Comparison of ENCODE assay signal across 8 cellular contexts in genomic region chr16:3045758-3046505, GRCh38. TPM values are rescaled to one million over a fixed set of nuclear protein-coding genes. Genes with fewer than 3 reads are reported as not detected.
DNase-seq lines count a peak whose midpoint lies in the region; ATAC-seq and TF ChIP-seq lines count a peak whose summit lies in the region.

No MANE protein-coding gene starts in this region.

- peaks cover 14% of the 10 kb centered on the region for H3K4me1 Mint-ChIP-seq in activated CD4-positive, alpha-beta T cell treated with anti-CD3 and anti-CD28 coated beads for 36 hours
- peaks cover 29% of the 10 kb centered on the region for H3K4me1 Mint-ChIP-seq in T-helper 2 cell treated with Interferon-gamma antibody and Interleukin-4, amounts not matched to agents 5 μg/mL and 100 μg/mL, for 36 hours (ENCODE audit: low read depth)

- H3K9me3 Mint-ChIP-seq in activated CD4-positive, alpha-beta T cell treated with anti-CD3 and anti-CD28 coated beads for 36 hours (ENCODE audit: low read depth): no peaks in the 10 kb centered on the region
- no peaks in the 10 kb centered on the region for H3K9me3 Mint-ChIP-seq in T-helper 2 cell treated with Interferon-gamma antibody and Interleukin-4, amounts not matched to agents 5 μg/mL and 100 μg/mL, for 36 hours

- peak overlapping the region; percentile 63 for H3K4me3 Mint-ChIP-seq in activated CD4-positive, alpha-beta T cell treated with anti-CD3 and anti-CD28 coated beads for 36 hours
- H3K4me3 Mint-ChIP-seq in T-helper 2 cell treated with Interferon-gamma antibody and Interleukin-4, amounts not matched to agents 5 μg/mL and 100 μg/mL, for 36 hours: peak overlapping the region; percentile 89

- ATAC-seq in activated CD4-positive, alpha-beta T cell treated with anti-CD3 and anti-CD28 coated beads for 36 hours: peak; percentile 19
- peak; percentile 34 to 50 (median 37) for ATAC-seq in psoas muscle
- no peak for ATAC-seq in GM18519 (IDR thresholded peaks at IDR 0.05; ENCODE audit: low FRiP score, unreplicated experiment)
- no peak for ATAC-seq in GM19452 (IDR thresholded peaks at IDR 0.05; ENCODE audit: unreplicated experiment)

- H3K27ac ChIP-seq in psoas muscle: no peak overlapping the region

- H3K36me3 Mint-ChIP-seq in activated CD4-positive, alpha-beta T cell treated with anti-CD3 and anti-CD28 coated beads for 36 hours (ENCODE audit: low read depth): no peaks in the 10 kb centered on the region
- peaks cover 22% of the 10 kb centered on the region for H3K36me3 Mint-ChIP-seq in T-helper 2 cell treated with Interferon-gamma antibody and Interleukin-4, amounts not matched to agents 5 μg/mL and 100 μg/mL, for 36 hours (ENCODE audit: low read depth)

- DNase-seq in activated CD4-positive, alpha-beta T cell treated with anti-CD3 and anti-CD28 coated beads for 36 hours: no peak
- no peak for DNase-seq in activated CD4-positive, alpha-beta T cell treated with anti-CD3 and anti-CD28 coated beads for 1 hour
- DNase-seq in T-helper 2 cell treated with Interferon-gamma antibody and Interleukin-4, amounts not matched to agents 5 μg/mL and 100 μg/mL, for 36 hours (ENCODE audit: low spot score): no peak
- peak; percentile 74 for DNase-seq in germinal center (ENCODE audit: low spot score)
- DNase-seq in psoas muscle: no peak
- DNase-seq in NCI-H524 treated with DMSO at 0.1 percent for 48 hours (lab: John Stamatoyannopoulos, UW): no peak

- H3K9me3 ChIP-seq in psoas muscle: no peaks in the 10 kb centered on the region

- POLR2A ChIA-PET in activated CD4-positive, alpha-beta T cell treated with anti-CD3 and anti-CD28 coated beads for 36 hours (lab: Charles Lee): no interaction called here

- intact Hi-C loops in activated CD4-positive, alpha-beta T cell treated with anti-CD3 and anti-CD28 coated beads for 36 hours (cut with DNase I, micrococcal nuclease): no loop called here
- intact Hi-C loops in psoas muscle (cut with DNase I): no loop called here

- H3K27me3 ChIP-seq in psoas muscle (ENCODE audit: insufficient read depth in 3 of 3, low read length in 2 of 3): peaks cover 0 to 74% (median 34%) of the 10 kb centered on the region in 3 donors

- H3K4me1 ChIP-seq in psoas muscle: peaks cover 11% of the 10 kb centered on the region

- WGBS in psoas muscle, 3 donors: 0 to 1% (median 1%) methylated on average over 32 to 65 of the region's 65 CpGs

- H3K4me3 ChIP-seq in psoas muscle: peak overlapping the region; percentile 66

- peaks cover 42% of the 10 kb centered on the region for H3K27me3 Mint-ChIP-seq in activated CD4-positive, alpha-beta T cell treated with anti-CD3 and anti-CD28 coated beads for 36 hours
- peaks cover 34% of the 10 kb centered on the region for H3K27me3 Mint-ChIP-seq in T-helper 2 cell treated with Interferon-gamma antibody and Interleukin-4, amounts not matched to agents 5 μg/mL and 100 μg/mL, for 36 hours (ENCODE audit: low read depth)

- TF ChIP-seq CTCF in psoas muscle (IDR thresholded peaks at IDR 0.05): no peak

- CTCF ChIA-PET in activated CD4-positive, alpha-beta T cell treated with anti-CD3 and anti-CD28 coated beads for 36 hours (lab: Charles Lee): interaction anchor here (0.9 to 1.7 kb wide), 5 partner anchors 11 to 122 kb away, joined by 4 to 12 read pairs (median 4); no protein-coding TSS in a partner anchor

- H3K36me3 ChIP-seq in psoas muscle (ENCODE audit: insufficient read depth in 1 of 2, low read depth in 1 of 2): no peaks in the 10 kb centered on the region

- H3K27ac Mint-ChIP-seq in activated CD4-positive, alpha-beta T cell treated with anti-CD3 and anti-CD28 coated beads for 36 hours: no peak overlapping the region
- H3K27ac Mint-ChIP-seq in T-helper 2 cell treated with Interferon-gamma antibody and Interleukin-4, amounts not matched to agents 5 μg/mL and 100 μg/mL, for 36 hours: no peak overlapping the region

RNA-seq across cellular contexts. Expression of gene MMP25, which starts 0.4 kb away (rescaled TPM):
- under 1 TPM; 0.55 to 0.91 TPM for total RNA-seq in activated CD4-positive, alpha-beta T cell treated with anti-CD3 and anti-CD28 coated beads for 36 hours
- total RNA-seq in psoas muscle: 1 to 10 TPM in 3 of 4 donors, under 1 TPM in 1; 0.67 to 2.3 (median 1.2) TPM
- polyA plus RNA-seq in psoas muscle: 1 to 10 TPM in 1 of 3 donors, under 1 TPM in 2; 0.13 to 1.2 (median 0.23) TPM

RNA-seq across cellular contexts. Expression of gene BICDL2, which starts 9.2 kb away (rescaled TPM):
- total RNA-seq in activated CD4-positive, alpha-beta T cell treated with anti-CD3 and anti-CD28 coated beads for 36 hours: 1 to 10 TPM in 1 of 2 experiments, under 1 TPM in 1; 0.58 to 1.2 TPM
- not detected for total RNA-seq in psoas muscle
- polyA plus RNA-seq in psoas muscle: under 1 TPM in 2 of 3 donors, not detected in 1; 0.01 to 0.18 TPM

RNA-seq across cellular contexts. Expression of gene IL32, which starts 19.5 kb away (rescaled TPM):
- 1,000 to 10,000 TPM; 1,864 to 2,360 TPM for total RNA-seq in activated CD4-positive, alpha-beta T cell treated with anti-CD3 and anti-CD28 coated beads for 36 hours
- total RNA-seq in psoas muscle: 100 to 1,000 TPM in 3 of 4 donors, 10 to 100 TPM in 1; 90.5 to 192 (median 123) TPM
- polyA plus RNA-seq in psoas muscle: 100 to 1,000 TPM; 302 to 749 (median 618) TPM

RNA-seq across cellular contexts. Expression of gene THOC6, which starts 22.1 kb away (rescaled TPM):
- total RNA-seq in activated CD4-positive, alpha-beta T cell treated with anti-CD3 and anti-CD28 coated beads for 36 hours: 10 to 100 TPM; 46.9 to 50.2 TPM
- 10 to 100 TPM; 17.0 to 34.4 (median 25.8) TPM for total RNA-seq in psoas muscle
- polyA plus RNA-seq in psoas muscle: 10 to 100 TPM; 26.9 to 72.2 (median 39.8) TPM

RNA-seq across cellular contexts. Expression of gene HCFC1R1, which starts 22.2 kb away (rescaled TPM):
- 10 to 100 TPM; 30.0 to 30.7 TPM for total RNA-seq in activated CD4-positive, alpha-beta T cell treated with anti-CD3 and anti-CD28 coated beads for 36 hours
- 100 to 1,000 TPM in 2 of 4 donors, 10 to 100 TPM in 2; 65.1 to 258 (median 129) TPM for total RNA-seq in psoas muscle
- polyA plus RNA-seq in psoas muscle: 100 to 1,000 TPM; 131 to 233 (median 216) TPM

Comparison
In these comparisons a context has a peak if more than half of its experiments do, and no peak if none do; other contexts are left out.
1. ATAC-seq: peak in activated CD4-positive, alpha-beta T cell treated with anti-CD3 and anti-CD28 coated beads for 36 hours (single experiment) and psoas muscle (4 of 4); none in GM18519 (single experiment) and GM19452 (single experiment).
2. RNA of gene IL32, which starts 19.5 kb away (total RNA-seq): 1,864 to 2,360 TPM in activated CD4-positive, alpha-beta T cell treated with anti-CD3 and anti-CD28 coated beads for 36 hours; 90.5 to 192 TPM in psoas muscle; every median in the first group is over 4 times any median in the second.